Comparison of ENCODE assay signal across 15 cellular contexts in genomic region chr10:84755311-84755710, GRCh38.
A peak's percentile ranks its signal among the peaks of the same experiment; 100 is the strongest.
DNase-seq lines count a peak whose midpoint lies in the region; ATAC-seq lines count a peak whose summit lies in the region.
"Had no signal": no experiment of that assay in that cellular context is flagged by ENCODE, and none has a peak within 500 bp of the region (broad histone marks: within the 10 kb centered on the region; RNA-seq: fewer than 3 reads in every experiment).

No MANE protein-coding gene starts in this region.

- H4K5ac ChIP-seq in mesendoderm (ENCODE audit: low read length), result no peak overlapping the region

- no peak overlapping the region for H3K23ac ChIP-seq in mesendoderm (ENCODE audit: low read length)

- H3K4me1 ChIP-seq in HUES48 (ENCODE audit: control insufficient read depth, insufficient read depth, low read length) (no peaks in the 10 kb centered on the region), SJCRH30 (peaks cover 7% of the 10 kb centered on the region), mesendoderm (ENCODE audit: control insufficient read depth, low read depth, low read length) (no peaks in the 10 kb centered on the region)
- H3K4me1 ChIP-seq: BLaER1 treated with 17β-estradiol and CSF1 and Interleukin-3, amounts not matched to agents 10 nM and 100 nM had no signal

- H2BK15ac ChIP-seq in mesendoderm (replicated peaks; ENCODE audit: low read depth), result no peak overlapping the region

- H2AK5ac ChIP-seq in mesendoderm (ENCODE audit: low read length), result no peak overlapping the region

- no peak overlapping the region for H3K56ac ChIP-seq in mesendoderm (ENCODE audit: low read length)

- H3K4me3 ChIP-seq in HUES48 (ENCODE audit: low read depth, low read length) (no peak overlapping the region), SJCRH30 (no peak overlapping the region), mesendoderm (ENCODE audit: low read length) (no peak overlapping the region)
- H3K4me3 ChIP-seq: BLaER1 treated with 17β-estradiol and CSF1 and Interleukin-3, amounts not matched to agents 10 nM and 100 nM had no signal

- H3K79me1 ChIP-seq in mesendoderm (ENCODE audit: low read length), result no peaks in the 10 kb centered on the region

- H3K27ac ChIP-seq in HUES48 (ENCODE audit: low read depth, low read length), result peak overlapping the region; percentile 7
- H3K27ac ChIP-seq in SJCRH30, result peak overlapping the region; percentile 81
- H3K27ac ChIP-seq in mesendoderm (ENCODE audit: low read depth, low read length), result no peak overlapping the region
- H3K27ac ChIP-seq: BLaER1 treated with 17β-estradiol and CSF1 and Interleukin-3, amounts not matched to agents 10 nM and 100 nM had no signal

- no peak for ATAC-seq in GM19328 (IDR thresholded peaks at IDR 0.05; ENCODE audit: unreplicated experiment)
- ATAC-seq in HG03025 (IDR thresholded peaks at IDR 0.05; ENCODE audit: low FRiP score, unreplicated experiment), result no peak
- no peak for ATAC-seq in GM18868 (IDR thresholded peaks at IDR 0.05; ENCODE audit: unreplicated experiment)
- ATAC-seq in HG02973 (IDR thresholded peaks at IDR 0.05; ENCODE audit: unreplicated experiment), result no peak
- ATAC-seq: CD8-positive, alpha-beta T cell; HCT116 had no signal

- no peak overlapping the region for H2BK5ac ChIP-seq in mesendoderm (ENCODE audit: low read length)

- H3K9ac ChIP-seq in HUES48 (ENCODE audit: low read depth, low read length), result no peak overlapping the region
- no peak overlapping the region for H3K9ac ChIP-seq in mesendoderm (ENCODE audit: low read length)
- H3K9ac ChIP-seq: BLaER1 treated with 17β-estradiol and CSF1 and Interleukin-3, amounts not matched to agents 10 nM and 100 nM had no signal

- no peaks in the 10 kb centered on the region for H3K79me2 ChIP-seq in mesendoderm (ENCODE audit: control insufficient read depth, insufficient read depth, low read length)

- no peak overlapping the region for H2BK120ac ChIP-seq in mesendoderm (ENCODE audit: low read depth, low read length)

- H3K4ac ChIP-seq in mesendoderm (ENCODE audit: low read depth, low read length), result no peak overlapping the region

- no peak overlapping the region for H4K8ac ChIP-seq in mesendoderm (ENCODE audit: low read depth, low read length)

- H3K27me3 ChIP-seq in HUES48 (ENCODE audit: control insufficient read depth, insufficient read depth, low read length), result no peaks in the 10 kb centered on the region
- H3K27me3 ChIP-seq in SJCRH30, result no peaks in the 10 kb centered on the region
- no peaks in the 10 kb centered on the region for H3K27me3 ChIP-seq in mesendoderm (ENCODE audit: insufficient read depth, low read length, poor library complexity)
- H3K27me3 ChIP-seq: BLaER1 treated with 17β-estradiol and CSF1 and Interleukin-3, amounts not matched to agents 10 nM and 100 nM had no signal

- H3K36me3 ChIP-seq in HUES48 (ENCODE audit: control insufficient read depth, insufficient read depth, low read length) (no peaks in the 10 kb centered on the region), SJCRH30 (no peaks in the 10 kb centered on the region), mesendoderm (ENCODE audit: control insufficient read depth, insufficient read depth, low read length) (no peaks in the 10 kb centered on the region)
- H3K36me3 ChIP-seq: BLaER1 treated with 17β-estradiol and CSF1 and Interleukin-3, amounts not matched to agents 10 nM and 100 nM had no signal

- H3K9me3 ChIP-seq in HUES48 (ENCODE audit: control insufficient read depth, insufficient read depth, low read length) (no peaks in the 10 kb centered on the region), SJCRH30 (replicated peaks) (no peaks in the 10 kb centered on the region)
- H3K9me3 ChIP-seq: BLaER1 treated with 17β-estradiol and CSF1 and Interleukin-3, amounts not matched to agents 10 nM and 100 nM had no signal

- WGBS in mesendoderm (ENCODE audit: extremely low coverage, insufficient coverage, low lambda C conversion rate), result no CpG with 5 or more reads among the region's 7 CpGs

- no peak overlapping the region for H3K4me2 ChIP-seq in mesendoderm (ENCODE audit: low read length)
- H3K4me2 ChIP-seq: BLaER1 treated with 17β-estradiol and CSF1 and Interleukin-3, amounts not matched to agents 10 nM and 100 nM had no signal

- peak; percentile 21 to 60 for DNase-seq in SJCRH30
- peak; percentile 73 for DNase-seq in mesendoderm
- DNase-seq: 8988T; Calu3; CD8-positive, alpha-beta T cell; GOT3; H7; HFFc6 had no signal

- no peak overlapping the region for H3K18ac ChIP-seq in mesendoderm (ENCODE audit: low read length)
